1 cellular context compared by ENCODE assay signal in genomic region chr20:20410678-20411077, GRCh38.
TF ChIP-seq lines count a peak whose summit lies in the region.

No MANE protein-coding gene starts in this region.

TF ChIP-seq in K562, 482 proteins besides CTCF, POLR2A, EP300 and RAD21 (continued from another document):
- TF ChIP-seq MITF (IDR thresholded peaks at IDR 0.05) (no peak), ZC3H4 (CRISPR knock-in tag; IDR thresholded peaks at IDR 0.05; ENCODE audit: borderline replicate concordance) (no peak), THRA (IDR thresholded peaks at IDR 0.05) (no peak), ATF7 (IDR thresholded peaks at IDR 0.05) (no peak), GABPB1 (CRISPR knock-in tag; IDR thresholded peaks at IDR 0.05) (no peak), SMARCA5 (IDR thresholded peaks at IDR 0.05) (no peak), RFX1 (IDR thresholded peaks at IDR 0.05) (no peak), RFX7 (CRISPR knock-in tag; IDR thresholded peaks at IDR 0.05) (no peak), NRF1 (conservative IDR thresholded peaks at IDR 0.05 in 1 of 2, IDR thresholded peaks at IDR 0.05 in 1 of 2) (peak; percentile 83 to 86), ATF3 (IDR thresholded peaks at IDR 0.05) (no peak), ATF3 (CRISPR knock-in tag; conservative IDR thresholded peaks at IDR 0.05) (no peak), ZNF696 (CRISPR knock-in tag; conservative IDR thresholded peaks at IDR 0.05) (no peak), KDM5B (IDR thresholded peaks at IDR 0.05; ENCODE audit: insufficient replicate concordance, low read depth, low read length) (no peak), ZNF780A (CRISPR knock-in tag; IDR thresholded peaks at IDR 0.05) (no peak), ZNF764 (CRISPR knock-in tag; IDR thresholded peaks at IDR 0.05; ENCODE audit: low read depth) (no peak), KDM1A (IDR thresholded peaks at IDR 0.05) (peak; percentile 96 to 97), GATAD2B (IDR thresholded peaks at IDR 0.05; ENCODE audit: borderline replicate concordance) (no peak), GABPA (tag; conservative IDR thresholded peaks at IDR 0.05; ENCODE audit: low read depth) (no peak)
- TF ChIP-seq, protein P1, sequence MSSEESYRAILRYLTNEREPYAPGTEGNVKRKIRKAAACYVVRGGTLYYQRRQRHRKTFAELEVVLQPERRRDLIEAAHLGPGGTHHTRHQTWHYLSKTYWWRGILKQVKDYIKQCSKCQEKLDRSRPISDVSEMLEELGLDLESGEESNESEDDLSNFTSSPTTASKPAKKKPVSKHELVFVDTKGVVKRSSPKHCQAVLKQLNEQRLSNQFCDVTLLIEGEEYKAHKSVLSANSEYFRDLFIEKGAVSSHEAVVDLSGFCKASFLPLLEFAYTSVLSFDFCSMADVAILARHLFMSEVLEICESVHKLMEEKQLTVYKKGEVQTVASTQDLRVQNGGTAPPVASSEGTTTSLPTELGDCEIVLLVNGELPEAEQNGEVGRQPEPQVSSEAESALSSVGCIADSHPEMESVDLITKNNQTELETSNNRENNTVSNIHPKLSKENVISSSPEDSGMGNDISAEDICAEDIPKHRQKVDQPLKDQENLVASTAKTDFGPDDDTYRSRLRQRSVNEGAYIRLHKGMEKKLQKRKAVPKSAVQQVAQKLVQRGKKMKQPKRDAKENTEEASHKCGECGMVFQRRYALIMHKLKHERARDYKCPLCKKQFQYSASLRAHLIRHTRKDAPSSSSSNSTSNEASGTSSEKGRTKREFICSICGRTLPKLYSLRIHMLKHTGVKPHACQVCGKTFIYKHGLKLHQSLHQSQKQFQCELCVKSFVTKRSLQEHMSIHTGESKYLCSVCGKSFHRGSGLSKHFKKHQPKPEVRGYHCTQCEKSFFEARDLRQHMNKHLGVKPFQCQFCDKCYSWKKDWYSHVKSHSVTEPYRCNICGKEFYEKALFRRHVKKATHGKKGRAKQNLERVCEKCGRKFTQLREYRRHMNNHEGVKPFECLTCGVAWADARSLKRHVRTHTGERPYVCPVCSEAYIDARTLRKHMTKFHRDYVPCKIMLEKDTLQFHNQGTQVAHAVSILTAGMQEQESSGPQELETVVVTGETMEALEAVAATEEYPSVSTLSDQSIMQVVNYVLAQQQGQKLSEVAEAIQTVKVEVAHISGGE (CRISPR knock-in tag; IDR thresholded peaks at IDR 0.05), result peak in 1 of 3 experiments; percentile 22; a peak in 1 of 6 replicates
- TF ChIP-seq, protein P2, sequence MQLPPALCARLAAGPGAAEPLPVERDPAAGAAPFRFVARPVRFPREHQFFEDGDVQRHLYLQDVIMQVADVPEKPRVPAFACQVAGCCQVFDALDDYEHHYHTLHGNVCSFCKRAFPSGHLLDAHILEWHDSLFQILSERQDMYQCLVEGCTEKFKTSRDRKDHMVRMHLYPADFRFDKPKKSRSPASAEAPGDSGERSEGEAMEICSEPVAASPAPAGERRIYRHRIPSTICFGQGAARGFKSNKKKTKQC (CRISPR knock-in tag; IDR thresholded peaks at IDR 0.05), result no peak
